In the genomic region with DNA sequence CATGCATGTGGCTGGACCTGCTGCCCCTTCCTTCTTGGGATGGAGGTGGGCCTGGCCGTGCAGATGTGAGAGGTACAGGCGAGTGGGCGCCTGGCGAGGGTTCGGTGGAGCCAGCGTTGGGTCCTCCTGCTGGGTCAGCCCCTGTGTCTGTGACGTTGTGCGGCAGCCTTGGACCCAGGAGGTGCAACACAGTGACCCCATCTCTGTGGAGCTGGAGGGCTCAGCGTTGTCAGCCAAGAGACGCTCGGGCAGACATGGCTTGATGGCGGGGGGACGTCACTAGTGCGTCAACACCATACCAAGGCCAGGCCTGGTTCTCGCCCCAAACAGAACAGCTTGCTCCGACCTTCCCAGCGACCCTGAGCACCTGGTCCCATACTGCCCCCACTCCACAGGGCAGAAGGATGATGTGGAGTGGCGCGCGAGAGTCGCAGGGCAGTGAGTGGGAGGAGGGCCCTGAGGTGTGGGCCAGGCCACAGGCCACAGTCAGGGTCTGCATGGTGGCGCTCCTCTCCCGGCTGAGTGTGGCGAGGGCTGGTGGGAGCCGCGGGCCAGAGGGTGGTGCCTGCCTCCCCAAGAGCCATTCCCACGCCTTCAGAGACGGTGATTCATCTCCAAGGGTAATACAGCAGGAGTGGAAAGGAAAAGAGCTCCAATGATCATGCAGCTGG, we compare ENCODE assay signal across 20 cellular contexts.
DNase-seq lines count a peak whose midpoint lies in the region; ATAC-seq and TF ChIP-seq lines count a peak whose summit lies in the region.
"Had no signal": no experiment of that assay in that cellular context is flagged by ENCODE, and none has a peak within 500 bp of the region (broad histone marks: within the 10 kb centered on the region; RNA-seq: fewer than 3 reads in every experiment).

No MANE protein-coding gene starts in this region.

- no peak for TF ChIP-seq EP300 in ovary (IDR thresholded peaks at IDR 0.05)

- H3K9me3 Mint-ChIP-seq in CD4-positive, CD25-positive, alpha-beta regulatory T cell = no peaks in the 10 kb centered on the region
- H3K9me3 Mint-ChIP-seq: activated naive CD4-positive, alpha-beta T cell treated with anti-CD3 and anti-CD28 coated beads, Interleukin-2, amount 10 ng/mL, durations not matched to agents 7 days and 5 days; naive thymus-derived CD4-positive, alpha-beta T cell had no signal

- H3K4me2 ChIP-seq in BLaER1 = peak overlapping the region; percentile 76

- H3K9me3 ChIP-seq in BLaER1 (no peaks in the 10 kb centered on the region), ovary (no peaks in the 10 kb centered on the region)
- no peaks in the 10 kb centered on the region for H3K9me3 ChIP-seq in CD4-positive, CD25-positive, alpha-beta regulatory T cell (ENCODE audit: control insufficient read depth in 2 of 2, low read length in 2 of 2)
- H3K9me3 ChIP-seq: transverse colon had no signal

- H3K4me1 ChIP-seq in BLaER1 (peaks cover 58% of the 10 kb centered on the region), ovary (ENCODE audit: insufficient read depth) (no peaks in the 10 kb centered on the region)
- H3K4me1 ChIP-seq in CD4-positive, CD25-positive, alpha-beta regulatory T cell (ENCODE audit: control insufficient read depth, insufficient read depth, low read length, poor library complexity, severe bottlenecking) = no peaks in the 10 kb centered on the region
- H3K4me1 ChIP-seq: parathyroid adenoma, transverse colon had no signal

- H3K9ac ChIP-seq in BLaER1 = no peak overlapping the region
- H3K9ac ChIP-seq: parathyroid adenoma had no signal

- H3K36me3 Mint-ChIP-seq in CD4-positive, CD25-positive, alpha-beta regulatory T cell = no peaks in the 10 kb centered on the region
- H3K36me3 Mint-ChIP-seq: activated naive CD4-positive, alpha-beta T cell treated with anti-CD3 and anti-CD28 coated beads, Interleukin-2, amount 10 ng/mL, durations not matched to agents 7 days and 5 days; IgD-negative memory B cell; memory B cell; naive thymus-derived CD4-positive, alpha-beta T cell had no signal

- H4K20me1 ChIP-seq in BLaER1 = no peaks in the 10 kb centered on the region

- ATAC-seq in CD4-positive, CD25-positive, alpha-beta regulatory T cell (ENCODE audit: low read depth in 2 of 2) = no peak
- no peak for ATAC-seq in HG03460 (IDR thresholded peaks at IDR 0.05; ENCODE audit: unreplicated experiment)
- ATAC-seq: activated CD4-positive, alpha-beta T cell treated with anti-CD3 and anti-CD28 coated beads for 36 hours; naive thymus-derived CD4-positive, alpha-beta T cell; stimulated activated naive CD8-positive, alpha-beta T cell treated with anti-CD3 and anti-CD28 coated beads, Interleukin-15, Interleukin-2, amounts not matched to agents 100 U/mL and 50 U/mL, for 24 hours had no signal

- H3K27me3 Mint-ChIP-seq in CD4-positive, CD25-positive, alpha-beta regulatory T cell = no peaks in the 10 kb centered on the region
- H3K27me3 Mint-ChIP-seq: activated CD4-positive, alpha-beta T cell treated with anti-CD3 and anti-CD28 coated beads for 36 hours had no signal

- intact Hi-C loops in ovary (cut with DNase I) = no loop called here

- H3K27me3 ChIP-seq in BLaER1 = no peaks in the 10 kb centered on the region
- no peaks in the 10 kb centered on the region for H3K27me3 ChIP-seq in CD4-positive, CD25-positive, alpha-beta regulatory T cell (ENCODE audit: control insufficient read depth, insufficient read depth, low read length)
- no peaks in the 10 kb centered on the region for H3K27me3 ChIP-seq in ovary
- H3K27me3 ChIP-seq: transverse colon had no signal

- 85 to 92% (median 91%) methylated on average over 28 of the region's 28 CpGs for WGBS in ovary, 3 donors

- peaks cover 0 to 3% (median 0%) of the 10 kb centered on the region in 4 donors for H3K4me1 Mint-ChIP-seq in CD4-positive, CD25-positive, alpha-beta regulatory T cell
- H3K4me1 Mint-ChIP-seq: activated CD4-positive, alpha-beta T cell treated with anti-CD3 and anti-CD28 coated beads for 36 hours; activated naive CD4-positive, alpha-beta T cell treated with anti-CD3 and anti-CD28 coated beads, Interleukin-2, amount 10 ng/mL, durations not matched to agents 7 days and 5 days had no signal

- H3K4me3 ChIP-seq in BLaER1 = no peak overlapping the region
- H3K4me3 ChIP-seq in CD4-positive, CD25-positive, alpha-beta regulatory T cell (ENCODE audit: low read depth, low read length) = no peak overlapping the region
- H3K4me3 ChIP-seq in ovary = no peak overlapping the region
- H3K4me3 ChIP-seq: transverse colon had no signal

- no peak overlapping the region for H3K27ac ChIP-seq in BLaER1
- no peak overlapping the region for H3K27ac ChIP-seq in CD4-positive, CD25-positive, alpha-beta regulatory T cell (ENCODE audit: insufficient read depth, low read length, poor library complexity, severe bottlenecking)
- H3K27ac ChIP-seq in ovary = no peak overlapping the region
- H3K27ac ChIP-seq: parathyroid adenoma, transverse colon had no signal

- DNase-seq in CD4-positive, CD25-positive, alpha-beta regulatory T cell = no peak
- DNase-seq in activated CD8-positive, alpha-beta memory T cell treated with anti-CD3 and anti-CD28 coated beads, Interleukin-2, amount 50 U/mL, for 48 hours = peak; percentile 33
- peak in 3 of 5 donors; percentile 1 to 12 (median 5) for DNase-seq in ovary
- DNase-seq in 8988T = no peak
- DNase-seq in stimulated activated naive CD4-positive, alpha-beta T cell treated with Interleukin-2 at 50 U/mL for 16 hours (lab: John Stamatoyannopoulos, UW) = no peak
- no peak for DNase-seq in Kasumi-1 (lab: John Stamatoyannopoulos, UW)
- DNase-seq: activated CD4-positive, alpha-beta T cell treated with anti-CD3 and anti-CD28 coated beads for 36 hours; activated naive CD4-positive, alpha-beta T cell treated with anti-CD3 and anti-CD28 coated beads, Interleukin-2, amount 10 ng/mL, durations not matched to agents 7 days and 5 days; effector CD4-positive, alpha-beta T cell; kidney glomerular epithelial cell; naive thymus-derived CD4-positive, alpha-beta T cell; NCI-H146; SHP77; stimulated activated naive CD8-positive, alpha-beta T cell treated with anti-CD3 and anti-CD28 coated beads, Interleukin-15, Interleukin-2, amounts not matched to agents 100 U/mL and 50 U/mL, for 24 hours; transverse colon had no signal

- no peak overlapping the region for H3K4me3 Mint-ChIP-seq in CD4-positive, CD25-positive, alpha-beta regulatory T cell
- H3K4me3 Mint-ChIP-seq: activated CD4-positive, alpha-beta T cell treated with anti-CD3 and anti-CD28 coated beads for 36 hours; activated naive CD4-positive, alpha-beta T cell treated with anti-CD3 and anti-CD28 coated beads, Interleukin-2, amount 10 ng/mL, durations not matched to agents 7 days and 5 days; IgD-negative memory B cell; memory B cell; naive thymus-derived CD4-positive, alpha-beta T cell had no signal

- no peak for TF ChIP-seq CTCF in ovary (IDR thresholded peaks at IDR 0.05)

- no peaks in the 10 kb centered on the region for H3K36me3 ChIP-seq in BLaER1
- no peaks in the 10 kb centered on the region for H3K36me3 ChIP-seq in CD4-positive, CD25-positive, alpha-beta regulatory T cell (ENCODE audit: control insufficient read depth, insufficient read depth, low read length)
- no peaks in the 10 kb centered on the region for H3K36me3 ChIP-seq in ovary
- H3K36me3 ChIP-seq: transverse colon had no signal

- TF ChIP-seq POLR2A in ovary (IDR thresholded peaks at IDR 0.05) = no peak

- peak overlapping the region in 2 of 3 donors; percentile 32 to 83 for H3K27ac Mint-ChIP-seq in CD4-positive, CD25-positive, alpha-beta regulatory T cell
- H3K27ac Mint-ChIP-seq: activated CD4-positive, alpha-beta T cell treated with anti-CD3 and anti-CD28 coated beads for 36 hours; activated naive CD4-positive, alpha-beta T cell treated with anti-CD3 and anti-CD28 coated beads, Interleukin-2, amount 10 ng/mL, durations not matched to agents 7 days and 5 days; IgD-negative memory B cell; memory B cell; naive thymus-derived CD4-positive, alpha-beta T cell had no signal

Comparison
In these comparisons a context has a peak if more than half of its experiments do, and no peak if none do; other contexts are left out.
1. DNase-seq: peak in activated CD8-positive, alpha-beta memory T cell treated with anti-CD3 and anti-CD28 coated beads, Interleukin-2, amount 50 U/mL, for 48 hours (single experiment) and ovary (3 of 5); none in CD4-positive, CD25-positive, alpha-beta regulatory T cell (0 of 3), 8988T (single experiment), stimulated activated naive CD4-positive, alpha-beta T cell treated with Interleukin-2 at 50 U/mL for 16 hours (single experiment) and Kasumi-1 (0 of 2).